ENCODE assay signal across 11 cellular contexts in genomic region chr5:52771343-52772039, GRCh38. TPM values are rescaled to one million over a fixed set of nuclear protein-coding genes. Genes with fewer than 3 reads are reported as not detected.
DNase-seq lines count a peak whose midpoint lies in the region; ATAC-seq and TF ChIP-seq lines count a peak whose summit lies in the region.
"Had no signal": no experiment of that assay in that cellular context is flagged by ENCODE, and none has a peak within 500 bp of the region (broad histone marks: within the 10 kb centered on the region; RNA-seq: fewer than 3 reads in every experiment).

No MANE protein-coding gene starts in this region.

- H3K36me3 ChIP-seq in adrenal gland (replicated peaks in 1 of 2) (no peaks in the 10 kb centered on the region), mesendoderm (ENCODE audit: control insufficient read depth, insufficient read depth, low read length) (no peaks in the 10 kb centered on the region)
- H3K36me3 ChIP-seq: lower lobe of right lung had no signal

- H3K79me1 ChIP-seq in mesendoderm (ENCODE audit: low read length): no peaks in the 10 kb centered on the region

- H4K5ac ChIP-seq in mesendoderm (ENCODE audit: low read length): no peak overlapping the region

- H3K4me2 ChIP-seq in mesendoderm (ENCODE audit: low read length): no peak overlapping the region

- H3K4me3 ChIP-seq in adrenal gland: no peak overlapping the region
- H3K4me3 ChIP-seq in mesendoderm (ENCODE audit: low read length): no peak overlapping the region
- H3K4me3 ChIP-seq in foreskin fibroblast (ENCODE audit: low read depth in 1 of 2, low read length in 2 of 2): no peak overlapping the region
- H3K4me3 ChIP-seq: K562, lower lobe of right lung had no signal

- H3K23ac ChIP-seq in mesendoderm (ENCODE audit: low read length): no peak overlapping the region

- peak overlapping the region; percentile 50 for H3K4me3 Mint-ChIP-seq in activated naive CD8-positive, alpha-beta T cell treated with anti-CD3 and anti-CD28 coated beads, Interleukin-2, amount 50 U/mL, for 24 hours

- DNase-seq in activated naive CD8-positive, alpha-beta T cell treated with anti-CD3 and anti-CD28 coated beads, Interleukin-2, amount 50 U/mL, for 24 hours: peak; percentile 35
- DNase-seq in RKO (ENCODE audit: low spot score) (no peak), adrenal gland (no peak), mesendoderm (no peak), foreskin fibroblast (no peak)
- DNase-seq: DMS53, lower lobe of right lung had no signal

- no peaks in the 10 kb centered on the region for H3K27me3 Mint-ChIP-seq in activated naive CD8-positive, alpha-beta T cell treated with anti-CD3 and anti-CD28 coated beads, Interleukin-2, amount 50 U/mL, for 24 hours

- TF ChIP-seq CTCF in adrenal gland (IDR thresholded peaks at IDR 0.05) (no peak), foreskin fibroblast (IDR thresholded peaks at IDR 0.05; ENCODE audit: low read depth, low read length) (no peak)

- peaks cover 3% of the 10 kb centered on the region for H3K9me3 Mint-ChIP-seq in activated naive CD8-positive, alpha-beta T cell treated with anti-CD3 and anti-CD28 coated beads, Interleukin-2, amount 50 U/mL, for 24 hours

- H3K4ac ChIP-seq in mesendoderm (ENCODE audit: low read depth, low read length): no peak overlapping the region

- H3K9me3 ChIP-seq in adrenal gland (replicated peaks in 1 of 3): no peaks in the 10 kb centered on the region
- H3K9me3 ChIP-seq: lower lobe of right lung had no signal

- 59 to 65% (median 63%) methylated on average over 3 of the region's 3 CpGs for WGBS in adrenal gland, 4 donors
- WGBS in mesendoderm (ENCODE audit: extremely low coverage, insufficient coverage, low lambda C conversion rate): no CpG with 5 or more reads among the region's 3 CpGs

- H3K27me3 ChIP-seq in adrenal gland (no peaks in the 10 kb centered on the region), mesendoderm (ENCODE audit: insufficient read depth, low read length, poor library complexity) (no peaks in the 10 kb centered on the region)

- ATAC-seq in GM18505 (IDR thresholded peaks at IDR 0.05; ENCODE audit: unreplicated experiment) (peak; percentile 96), GM21526 (IDR thresholded peaks at IDR 0.05; ENCODE audit: low FRiP score, unreplicated experiment) (peak; percentile 97), HG03442 (IDR thresholded peaks at IDR 0.05; ENCODE audit: unreplicated experiment) (peak; percentile 97)
- ATAC-seq in activated naive CD8-positive, alpha-beta T cell treated with anti-CD3 and anti-CD28 coated beads, Interleukin-2, amount 50 U/mL, for 24 hours: peak; percentile 86
- ATAC-seq: K562, lower lobe of right lung had no signal

- H3K9ac ChIP-seq in mesendoderm (ENCODE audit: low read length): no peak overlapping the region

- no peak overlapping the region for H2BK120ac ChIP-seq in mesendoderm (ENCODE audit: low read depth, low read length)

- no peak overlapping the region for H4K8ac ChIP-seq in mesendoderm (ENCODE audit: low read depth, low read length)

- H3K18ac ChIP-seq in mesendoderm (ENCODE audit: low read length): no peak overlapping the region

- intact Hi-C loops in adrenal gland (cut with DNase I): no loop called here

- no peak overlapping the region for H2BK5ac ChIP-seq in mesendoderm (ENCODE audit: low read length)

- no peak overlapping the region for H3K56ac ChIP-seq in mesendoderm (ENCODE audit: low read length)

- peaks cover 64% of the 10 kb centered on the region for H3K4me1 Mint-ChIP-seq in activated naive CD8-positive, alpha-beta T cell treated with anti-CD3 and anti-CD28 coated beads, Interleukin-2, amount 50 U/mL, for 24 hours

- TF ChIP-seq POLR2A in GM18505 (IDR thresholded peaks at IDR 0.05; ENCODE audit: borderline replicate concordance, extremely low read depth, insufficient read depth, insufficient read length) (no peak), adrenal gland (IDR thresholded peaks at IDR 0.05) (no peak)

- H2BK15ac ChIP-seq in mesendoderm (replicated peaks; ENCODE audit: low read depth): no peak overlapping the region

- H3K4me1 ChIP-seq in adrenal gland (replicated peaks in 1 of 2) (peaks cover 0 to 37% of the 10 kb centered on the region in 2 donors), mesendoderm (ENCODE audit: control insufficient read depth, low read depth, low read length) (no peaks in the 10 kb centered on the region)

- peak overlapping the region; percentile 53 for H3K27ac Mint-ChIP-seq in activated naive CD8-positive, alpha-beta T cell treated with anti-CD3 and anti-CD28 coated beads, Interleukin-2, amount 50 U/mL, for 24 hours

- H3K79me2 ChIP-seq in mesendoderm (ENCODE audit: control insufficient read depth, insufficient read depth, low read length): no peaks in the 10 kb centered on the region

- no peak overlapping the region for H2AK5ac ChIP-seq in mesendoderm (ENCODE audit: low read length)

- H3K36me3 Mint-ChIP-seq in activated naive CD8-positive, alpha-beta T cell treated with anti-CD3 and anti-CD28 coated beads, Interleukin-2, amount 50 U/mL, for 24 hours (ENCODE audit: low read depth): no peaks in the 10 kb centered on the region

- H3K27ac ChIP-seq in adrenal gland (no peak overlapping the region), mesendoderm (ENCODE audit: low read depth, low read length) (no peak overlapping the region)
- H3K27ac ChIP-seq: lower lobe of right lung had no signal

RNA-seq across cellular contexts. Expression of gene ITGA1, which starts 16.2 kb away (rescaled TPM):
- 100 to 1,000 TPM; 137 to 371 (median 157) TPM for total RNA-seq in adrenal gland
- polyA plus RNA-seq in adrenal gland: 10 to 100 TPM; 30.0 to 80.3 (median 39.5) TPM
- 3.5 TPM for polyA plus RNA-seq in mesendoderm (2013, experiment 1 of 2)
- polyA plus RNA-seq in mesendoderm (2013, experiment 2 of 2): 4.2 TPM
- polyA plus RNA-seq: K562 had no signal

RNA-seq across cellular contexts. Expression of gene PELO, which starts 16.2 kb away (rescaled TPM):
- 100 to 1,000 TPM in 3 of 8 donors, 10 to 100 TPM in 5; 60.3 to 147 (median 79.7) TPM for total RNA-seq in adrenal gland
- polyA plus RNA-seq in adrenal gland: 10 to 100 TPM; 17.8 to 52.4 (median 27.9) TPM
- polyA plus RNA-seq in mesendoderm (2013, experiment 1 of 2): 13.0 TPM
- polyA plus RNA-seq in mesendoderm (2013, experiment 2 of 2): 13.1 TPM
